Comparison of ENCODE assay signal across 19 cellular contexts in the genomic region with DNA sequence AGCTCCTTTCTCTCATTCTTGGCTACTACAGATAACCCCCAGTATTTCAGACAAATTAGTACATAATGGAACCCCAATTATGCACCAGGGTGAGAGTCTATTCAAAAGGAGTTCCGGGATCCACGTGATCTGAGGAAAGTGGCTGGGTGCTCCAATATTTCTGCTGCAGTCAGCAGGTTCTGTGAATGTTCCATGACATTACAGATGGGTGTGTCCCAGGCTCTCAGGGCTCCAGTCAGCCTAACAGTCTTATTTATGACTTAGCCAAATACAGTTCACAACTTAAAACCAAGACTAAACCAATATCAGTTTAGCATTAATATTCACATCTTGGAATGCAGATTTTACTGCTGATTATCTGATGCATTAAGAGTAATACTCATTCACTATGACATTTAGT. TPM values are rescaled to one million over a fixed set of nuclear protein-coding genes. Genes with fewer than 3 reads are reported as not detected.
DNase-seq lines count a peak whose midpoint lies in the region; ATAC-seq, FAIRE-seq and TF ChIP-seq lines count a peak whose summit lies in the region.
"Had no signal": no experiment of that assay in that cellular context is flagged by ENCODE, and none has a peak within 500 bp of the region (broad histone marks: within the 10 kb centered on the region; RNA-seq: fewer than 3 reads in every experiment).

No MANE protein-coding gene starts in this region.

- in situ Hi-C loops in HepG2 (cut with HindIII; ENCODE audit: extremely low pct_ligation_motif_present, low pct_unique_long_range_greater_than_20kb) = no loop called here

- no peak for TF ChIP-seq POLR2A in HepG2 (IDR thresholded peaks at IDR 0.05; ENCODE audit: insufficient read depth in 1 of 2, low read depth in 2 of 2, low read length in 2 of 2)
- no peak for TF ChIP-seq POLR2A in right lobe of liver (IDR thresholded peaks at IDR 0.05)
- no peak for TF ChIP-seq POLR2A in esophagus squamous epithelium (IDR thresholded peaks at IDR 0.05)

- intact Hi-C loops in HepG2 (cut with micrococcal nuclease; ENCODE audit: unreplicated experiment) (no loop called here), right lobe of liver (cut with DNase I) (no loop called here), esophagus squamous epithelium (cut with DNase I) (no loop called here)
- intact Hi-C loops in activated T-helper 2 cell treated with anti-CD3 and anti-CD28 coated beads, Interferon-gamma antibody, Interleukin-2, Interleukin-4, amounts not matched to agents 10 μg/mL and 5 μg/mL and 100 μg/mL, durations not matched to agents 14 hours and 24 hours and 36 hours (cut with micrococcal nuclease) = no loop called here

- H3K79me2 ChIP-seq in HepG2 (ENCODE audit: insufficient read depth, low read length) (no peaks in the 10 kb centered on the region), parathyroid adenoma (no peaks in the 10 kb centered on the region)

- H2AFZ ChIP-seq in HepG2 (ENCODE audit: low read length) = no peak overlapping the region
- H2AFZ ChIP-seq in parathyroid adenoma = peak overlapping the region; percentile 30
- H2AFZ ChIP-seq: GM23338 had no signal

- no peak overlapping the region for H3K27ac ChIP-seq in HepG2 (ENCODE audit: extremely low read length, insufficient read depth, low read length)
- no peak overlapping the region for H3K27ac ChIP-seq in right lobe of liver
- H3K27ac ChIP-seq in SK-N-MC = peak overlapping the region; percentile 86
- no peak overlapping the region for H3K27ac ChIP-seq in parathyroid adenoma
- no peak overlapping the region for H3K27ac ChIP-seq in esophagus squamous epithelium
- H3K27ac ChIP-seq: 22Rv1, A549, BLaER1 had no signal

- no peaks in the 10 kb centered on the region for H3K36me3 Mint-ChIP-seq in activated T-helper 2 cell treated with anti-CD3 and anti-CD28 coated beads, Interferon-gamma antibody, Interleukin-2, Interleukin-4, amounts not matched to agents 10 μg/mL and 5 μg/mL and 100 μg/mL, durations not matched to agents 14 hours and 24 hours and 36 hours (ENCODE audit: low read depth)
- H3K36me3 Mint-ChIP-seq: CD14-positive monocyte; CD4-positive, alpha-beta memory T cell had no signal

- CTCF ChIA-PET in HepG2 (lab: Yijun Ruan, JAX; ENCODE audit: low intra/inter-chr PET ratio, low total read pairs) = no interaction called here

- H3K9me3 ChIP-seq in HepG2 (ENCODE audit: low read length) (no peaks in the 10 kb centered on the region), right lobe of liver (no peaks in the 10 kb centered on the region), SK-N-MC (ENCODE audit: low read depth, low read length) (no peaks in the 10 kb centered on the region), parathyroid adenoma (ENCODE audit: control insufficient read depth, low read length) (no peaks in the 10 kb centered on the region), esophagus squamous epithelium (no peaks in the 10 kb centered on the region)
- H3K9me3 ChIP-seq: A549 had no signal

- no peak for TF ChIP-seq CTCF in HepG2 (CRISPR knock-in tag; IDR thresholded peaks at IDR 0.05)
- TF ChIP-seq CTCF in right lobe of liver (IDR thresholded peaks at IDR 0.05) = no peak
- TF ChIP-seq CTCF in parathyroid adenoma (IDR thresholded peaks at IDR 0.05) = no peak
- no peak for TF ChIP-seq CTCF in esophagus squamous epithelium (IDR thresholded peaks at IDR 0.05)

- H3K4me1 ChIP-seq in HepG2 (ENCODE audit: insufficient read depth, low read length) (no peaks in the 10 kb centered on the region), right lobe of liver (no peaks in the 10 kb centered on the region), parathyroid adenoma (no peaks in the 10 kb centered on the region), esophagus squamous epithelium (peaks cover 0 to 16% (median 0%) of the 10 kb centered on the region in 3 donors)
- H3K4me1 ChIP-seq: A549 had no signal

- ATAC-seq in HepG2 (no peak), right lobe of liver (no peak)
- ATAC-seq: A549, GM23338 had no signal

- DNase-seq in HepG2 (ENCODE audit: low spot score) = no peak
- DNase-seq in right lobe of liver = no peak
- peak; percentile 72 for DNase-seq in SK-N-MC (ENCODE audit: low read depth, low spot score)
- no peak for DNase-seq in esophagus squamous epithelium (lab: John Stamatoyannopoulos, UW)
- DNase-seq in activated CD4-positive, alpha-beta T cell treated with anti-CD3 and anti-CD28 coated beads, Interleukin-2, amount 50 U/mL, for 48 hours = no peak
- DNase-seq in activated T-helper 2 cell treated with anti-CD3 and anti-CD28 coated beads, Interferon-gamma antibody, Interleukin-2, Interleukin-4, amounts not matched to agents 10 μg/mL and 5 μg/mL and 100 μg/mL, durations not matched to agents 14 hours and 24 hours and 36 hours (ENCODE audit: low spot score) = no peak
- DNase-seq: CD4-positive, alpha-beta memory T cell; DMS153; DMS79; GDM1; HCEC 1CT had no signal

- H3K4me3 ChIP-seq in HepG2 (replicated peaks in 1 of 3; ENCODE audit: insufficient read depth in 1 of 3, low read depth in 2 of 3, low read length in 3 of 3) = no peak overlapping the region
- no peak overlapping the region for H3K4me3 ChIP-seq in right lobe of liver
- peak overlapping the region; percentile 29 for H3K4me3 ChIP-seq in SK-N-MC
- H3K4me3 ChIP-seq in parathyroid adenoma (ENCODE audit: low read depth, low read length) = no peak overlapping the region
- H3K4me3 ChIP-seq in esophagus squamous epithelium = no peak overlapping the region
- H3K4me3 ChIP-seq: A549, BLaER1, GM23338 had no signal

- no peak overlapping the region for H3K4me2 ChIP-seq in HepG2 (ENCODE audit: low read depth, low read length)
- no peak overlapping the region for H3K4me2 ChIP-seq in parathyroid adenoma (ENCODE audit: low read length)
- H3K4me2 ChIP-seq: A549, BLaER1, GM23338 had no signal

- H3K9ac ChIP-seq in HepG2 (ENCODE audit: insufficient read depth, low read depth, low read length) (no peak overlapping the region), SK-N-MC (ENCODE audit: insufficient read length) (no peak overlapping the region), parathyroid adenoma (no peak overlapping the region)
- H3K9ac ChIP-seq: BLaER1 had no signal

- H3K4me3 Mint-ChIP-seq in activated T-helper 2 cell treated with anti-CD3 and anti-CD28 coated beads, Interferon-gamma antibody, Interleukin-2, Interleukin-4, amounts not matched to agents 10 μg/mL and 5 μg/mL and 100 μg/mL, durations not matched to agents 14 hours and 24 hours and 36 hours (ENCODE audit: low read depth) = no peak overlapping the region
- H3K4me3 Mint-ChIP-seq: CD14-positive monocyte; CD4-positive, alpha-beta memory T cell; GM23338 had no signal

- H3K9me3 Mint-ChIP-seq in activated T-helper 2 cell treated with anti-CD3 and anti-CD28 coated beads, Interferon-gamma antibody, Interleukin-2, Interleukin-4, amounts not matched to agents 10 μg/mL and 5 μg/mL and 100 μg/mL, durations not matched to agents 14 hours and 24 hours and 36 hours = peaks cover 8% of the 10 kb centered on the region
- H3K9me3 Mint-ChIP-seq: GM23338 had no signal

- H3K27me3 Mint-ChIP-seq in activated T-helper 2 cell treated with anti-CD3 and anti-CD28 coated beads, Interferon-gamma antibody, Interleukin-2, Interleukin-4, amounts not matched to agents 10 μg/mL and 5 μg/mL and 100 μg/mL, durations not matched to agents 14 hours and 24 hours and 36 hours (ENCODE audit: low read depth) = no peaks in the 10 kb centered on the region

- peaks cover 13% of the 10 kb centered on the region for H3K4me1 Mint-ChIP-seq in activated T-helper 2 cell treated with anti-CD3 and anti-CD28 coated beads, Interferon-gamma antibody, Interleukin-2, Interleukin-4, amounts not matched to agents 10 μg/mL and 5 μg/mL and 100 μg/mL, durations not matched to agents 14 hours and 24 hours and 36 hours (ENCODE audit: low read depth)
- H3K4me1 Mint-ChIP-seq: CD14-positive monocyte; CD4-positive, alpha-beta memory T cell had no signal

- H3K27ac Mint-ChIP-seq in activated T-helper 2 cell treated with anti-CD3 and anti-CD28 coated beads, Interferon-gamma antibody, Interleukin-2, Interleukin-4, amounts not matched to agents 10 μg/mL and 5 μg/mL and 100 μg/mL, durations not matched to agents 14 hours and 24 hours and 36 hours = no peak overlapping the region
- H3K27ac Mint-ChIP-seq: CD14-positive monocyte; CD4-positive, alpha-beta memory T cell; GM23338 had no signal

- no TSS peak for BruUV-seq in HepG2 (replicated peaks; lab: Mats Ljungman, UMichigan)

- FAIRE-seq in HepG2 (lab: Jason Lieb, UNC) = no peak
- FAIRE-seq: A549, GM19239, H54 had no signal

- TF ChIP-seq RAD21 in HepG2 (CRISPR knock-in tag; IDR thresholded peaks at IDR 0.05) = no peak

- POLR2A ChIA-PET in HepG2 (lab: Yijun Ruan, JAX) = no interaction called here

- no peaks in the 10 kb centered on the region for H3K36me3 ChIP-seq in HepG2 (replicated peaks in 1 of 2; ENCODE audit: control insufficient read depth in 1 of 2, insufficient read depth in 2 of 2, low read length in 2 of 2)
- H3K36me3 ChIP-seq in right lobe of liver = no peaks in the 10 kb centered on the region
- H3K36me3 ChIP-seq in SK-N-MC (ENCODE audit: insufficient read depth, low read length) = no peaks in the 10 kb centered on the region
- H3K36me3 ChIP-seq in parathyroid adenoma (ENCODE audit: control insufficient read depth, insufficient read depth, low read length) = no peaks in the 10 kb centered on the region
- H3K36me3 ChIP-seq in esophagus squamous epithelium = no peaks in the 10 kb centered on the region

- H3K27me3 ChIP-seq in HepG2 (ENCODE audit: control insufficient read depth in 1 of 2, insufficient read depth in 2 of 2, low read length in 2 of 2) (no peaks in the 10 kb centered on the region; a peak in 1 of 5 replicates), right lobe of liver (no peaks in the 10 kb centered on the region), parathyroid adenoma (ENCODE audit: control insufficient read depth, insufficient read depth, low read length) (no peaks in the 10 kb centered on the region), esophagus squamous epithelium (no peaks in the 10 kb centered on the region)
- H3K27me3 ChIP-seq: BLaER1 had no signal

- WGBS in HepG2 (ENCODE audit: low lambda C conversion rate) = 0% methylated on average over 2 of the region's 2 CpGs
- 90% methylated on average over 2 of the region's 2 CpGs for WGBS in right lobe of liver (ENCODE audit: insufficient coverage, low coverage, low lambda C conversion rate, missing lambda C conversion rate)
- WGBS in esophagus squamous epithelium, 2 donors = 77 to 81% methylated on average over 2 of the region's 2 CpGs

- H4K20me1 ChIP-seq in HepG2 (ENCODE audit: insufficient read depth, low read length) = no peaks in the 10 kb centered on the region
- H4K20me1 ChIP-seq: BLaER1 had no signal

- TF ChIP-seq EP300 in HepG2 (IDR thresholded peaks at IDR 0.05; ENCODE audit: low read depth in 2 of 2, low read length in 2 of 2) = no peak
- TF ChIP-seq EP300 in HepG2 (CRISPR knock-in tag; IDR thresholded peaks at IDR 0.05; ENCODE audit: borderline replicate concordance) = no peak

RNA-seq across cellular contexts. Expression of gene GPR63, which starts 44.5 kb away (rescaled TPM):
- 0.02 and 0.03 TPM in 2 replicates for total RNA-seq in HepG2 (2016; rRNA removed; fragmentation: Illumina TruSeq; extraction: Trizol)
- total RNA-seq in HepG2 (2016; cell fraction: cytosol; rRNA removed; fragmentation: Illumina TruSeq; extraction: Trizol; ENCODE audit: low read depth) = not detected in 2 replicates
- 0.02 and 0.03 TPM in 2 replicates for total RNA-seq in HepG2 (2016; cell fraction: insoluble cytoplasmic fraction; rRNA removed; fragmentation: Illumina TruSeq; extraction: Trizol)
- total RNA-seq in HepG2 (2016; cell fraction: membrane; rRNA removed; fragmentation: Illumina TruSeq; extraction: Trizol) = 0.03 TPM in 1 of 2 replicates, not detected in the other
- 0.06 TPM in 1 of 2 replicates, not detected in the other for total RNA-seq in HepG2 (2016; cell fraction: nucleus; rRNA removed; fragmentation: Illumina TruSeq; extraction: Trizol)
- polyA plus RNA-seq in HepG2 (2011; rRNA removed) = 0.01 TPM in 2 replicates
- not detected in 2 replicates for polyA plus RNA-seq in HepG2 (2011; cell fraction: cytosol; rRNA removed)
- not detected in 2 replicates for polyA plus RNA-seq in HepG2 (2011; cell fraction: nucleus; rRNA removed)
- polyA plus RNA-seq in HepG2 (2012) = not detected in 2 replicates
- polyA plus RNA-seq in HepG2 (2016; cell fraction: cytosol; fragmentation: Illumina TruSeq; extraction: Trizol; ENCODE audit: low read depth) = not detected in 2 replicates
- polyA plus RNA-seq in HepG2 (2016; cell fraction: insoluble cytoplasmic fraction; fragmentation: Illumina TruSeq; extraction: Trizol; ENCODE audit: low read depth) = not detected in 2 replicates
- polyA plus RNA-seq in HepG2 (2016; cell fraction: membrane; fragmentation: Illumina TruSeq; extraction: Trizol; ENCODE audit: low read depth) = 0.02 and 0.03 TPM in 2 replicates
- not detected in 2 replicates for polyA plus RNA-seq in HepG2 (2016; cell fraction: nucleus; fragmentation: Illumina TruSeq; extraction: Trizol; ENCODE audit: insufficient read depth, low read depth)
- 0.33 TPM in 1 of 2 replicates, not detected in the other for polyA minus RNA-seq in HepG2 (2011; rRNA and poly(A)+ RNA removed; ENCODE audit: low replicate concordance)
- not detected in 2 replicates for polyA minus RNA-seq in HepG2 (2011; cell fraction: cytosol; rRNA and poly(A)+ RNA removed)
- polyA minus RNA-seq in HepG2 (2011; cell fraction: nucleus; rRNA and poly(A)+ RNA removed) = not detected in 2 replicates
- total RNA-seq in right lobe of liver = under 1 TPM in 4 of 6 experiments, not detected in 2; 0.02 to 0.16 (median 0.07) TPM
- under 1 TPM; 0.11 to 0.95 (median 0.80) TPM for total RNA-seq in esophagus squamous epithelium
- 4.5 and 5.0 TPM in 2 replicates for total RNA-seq in activated T-helper 2 cell treated with anti-CD3 and anti-CD28 coated beads, Interferon-gamma antibody, Interleukin-2, Interleukin-4, amounts not matched to agents 10 μg/mL and 5 μg/mL and 100 μg/mL, durations not matched to agents 14 hours and 24 hours and 36 hours
